In the genomic region with DNA sequence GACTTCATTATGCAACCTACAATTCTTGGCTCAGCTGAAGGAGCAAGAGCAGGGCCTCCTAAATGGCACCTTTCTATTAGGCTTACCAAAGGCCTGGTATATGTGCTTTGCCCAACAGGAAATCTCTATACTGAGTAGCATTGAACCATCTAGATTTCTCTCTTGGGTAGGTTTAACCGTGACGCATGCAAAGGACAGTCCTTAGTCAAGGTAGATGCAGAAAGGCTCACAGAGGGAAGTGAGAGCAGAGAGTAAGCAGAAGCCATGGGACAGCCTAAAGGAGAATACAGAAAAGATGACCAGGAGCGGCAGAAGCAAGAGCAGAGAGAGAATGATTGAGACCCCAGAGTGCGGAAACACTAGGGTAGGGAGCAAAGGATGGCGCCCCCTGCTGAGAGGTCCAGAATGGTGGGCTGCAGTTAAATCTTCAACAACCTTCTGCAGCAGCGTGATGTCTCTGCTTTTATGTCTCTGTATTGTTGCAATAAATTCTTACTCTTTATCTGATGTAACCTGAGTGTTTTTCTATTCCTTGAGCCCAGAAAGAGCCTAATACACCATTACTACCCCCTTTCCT, we compare ENCODE assay signal across 10 cellular contexts. TPM values are rescaled to one million over a fixed set of nuclear protein-coding genes. Genes with fewer than 3 reads are reported as not detected.
A peak's percentile ranks its signal among the peaks of the same experiment; 100 is the strongest.
DNase-seq lines count a peak whose midpoint lies in the region; ATAC-seq, FAIRE-seq and TF ChIP-seq lines count a peak whose summit lies in the region.
"Had no signal": no experiment of that assay in that cellular context is flagged by ENCODE, and none has a peak within 500 bp of the region (broad histone marks: within the 10 kb centered on the region; RNA-seq: fewer than 3 reads in every experiment).

No MANE protein-coding gene starts in this region.

- H3K9me3 Mint-ChIP-seq in stimulated activated naive CD8-positive, alpha-beta T cell treated with anti-CD3 and anti-CD28 coated beads, Interleukin-15, amount 100 ng/mL, for 72 hours: no peaks in the 10 kb centered on the region

- H3K4me1 ChIP-seq in endothelial cell of umbilical vein (ENCODE audit: control insufficient read depth, extremely low read depth, insufficient read depth, low read length): peaks cover 6% of the 10 kb centered on the region
- peaks cover 6% of the 10 kb centered on the region for H3K4me1 ChIP-seq in upper lobe of right lung

- H3K27ac ChIP-seq in endothelial cell of umbilical vein (ENCODE audit: insufficient read depth, low read depth, low read length): no peak overlapping the region
- no peak overlapping the region for H3K27ac ChIP-seq in upper lobe of right lung

- ATAC-seq in stimulated activated naive CD8-positive, alpha-beta T cell treated with anti-CD3 and anti-CD28 coated beads, Interleukin-15, Interleukin-2, amounts not matched to agents 100 U/mL and 50 U/mL, for 24 hours: no peak
- ATAC-seq in stimulated activated naive CD8-positive, alpha-beta T cell treated with anti-CD3 and anti-CD28 coated beads, Interleukin-15, amount 100 ng/mL, for 72 hours: no peak
- ATAC-seq in upper lobe of right lung: no peak

- peak; percentile 33 for DNase-seq in stimulated activated naive CD8-positive, alpha-beta T cell treated with anti-CD3 and anti-CD28 coated beads, Interleukin-15, Interleukin-2, amounts not matched to agents 100 U/mL and 50 U/mL, for 24 hours
- DNase-seq in stimulated activated naive CD8-positive, alpha-beta T cell treated with anti-CD3 and anti-CD28 coated beads, Interleukin-15, amount 100 ng/mL, for 72 hours: no peak
- DNase-seq in NAMALWA (ENCODE audit: low spot score): peak; percentile 18
- no peak for DNase-seq in endothelial cell of umbilical vein (ENCODE audit: low read depth, low spot score)
- no peak for DNase-seq in upper lobe of right lung
- DNase-seq in activated CD4-positive, alpha-beta T cell treated with anti-CD3 and anti-CD28 coated beads for 4 hours: no peak
- DNase-seq in stimulated activated CD4-positive, alpha-beta T cell treated with anti-CD3 and anti-CD28 coated beads, Interleukin-15, amount 100 ng/mL, for 24 hours: no peak
- no peak for DNase-seq in GM20000 (ENCODE audit: low spot score)
- DNase-seq: NCI-H1048, NCI-H748 treated with DMSO at 0.1 percent for 48 hours had no signal

- peaks cover 8 to 9% of the 10 kb centered on the region in 2 experiments for H3K27me3 ChIP-seq in endothelial cell of umbilical vein (ENCODE audit: control insufficient read depth in 2 of 2, insufficient read depth in 2 of 2, low read length in 2 of 2)
- no peaks in the 10 kb centered on the region for H3K27me3 ChIP-seq in upper lobe of right lung

- H3K4me2 ChIP-seq in endothelial cell of umbilical vein (ENCODE audit: insufficient read depth, low read length): no peak overlapping the region

- H3K27me3 Mint-ChIP-seq in stimulated activated naive CD8-positive, alpha-beta T cell treated with anti-CD3 and anti-CD28 coated beads, Interleukin-15, amount 100 ng/mL, for 72 hours: peaks cover 14% of the 10 kb centered on the region

- dilution Hi-C loops in endothelial cell of umbilical vein (cut with MboI; ENCODE audit: extremely low pct_ligation_motif_present, low sequenced_read_pairs): no loop called here

- H3K9me3 ChIP-seq in endothelial cell of umbilical vein (replicated peaks; ENCODE audit: control insufficient read depth, insufficient read depth, low read length) (no peaks in the 10 kb centered on the region), upper lobe of right lung (no peaks in the 10 kb centered on the region)

- no peak overlapping the region for H3K4me3 ChIP-seq in endothelial cell of umbilical vein (replicated peaks in 1 of 3; ENCODE audit: insufficient read depth in 1 of 3, low read depth in 1 of 3, low read length in 3 of 3)
- H3K4me3 ChIP-seq in upper lobe of right lung: no peak overlapping the region

- peaks cover 17% of the 10 kb centered on the region for H3K4me1 Mint-ChIP-seq in stimulated activated naive CD8-positive, alpha-beta T cell treated with anti-CD3 and anti-CD28 coated beads, Interleukin-15, amount 100 ng/mL, for 72 hours

- H4K20me1 ChIP-seq in endothelial cell of umbilical vein (replicated peaks; ENCODE audit: control insufficient read depth, extremely low read depth, insufficient read depth, low read length): no peaks in the 10 kb centered on the region

- TF ChIP-seq CTCF in endothelial cell of umbilical vein (IDR thresholded peaks at IDR 0.05; ENCODE audit: extremely low read depth in 1 of 2, insufficient read depth in 1 of 2, low read depth in 1 of 2, low read length in 2 of 2) (peak; percentile 17 to 45), upper lobe of right lung (IDR thresholded peaks at IDR 0.05) (peak; percentile 35), GM20000 (IDR thresholded peaks at IDR 0.05; ENCODE audit: extremely low read depth, missing control alignments) (no peak)

- intact Hi-C loops in endothelial cell of umbilical vein (cut with micrococcal nuclease) (no loop called here), upper lobe of right lung (cut with DNase I) (no loop called here)

- H3K4me3 Mint-ChIP-seq in stimulated activated naive CD8-positive, alpha-beta T cell treated with anti-CD3 and anti-CD28 coated beads, Interleukin-15, amount 100 ng/mL, for 72 hours: no peak overlapping the region

- no peak overlapping the region for H3K27ac Mint-ChIP-seq in stimulated activated naive CD8-positive, alpha-beta T cell treated with anti-CD3 and anti-CD28 coated beads, Interleukin-15, amount 100 ng/mL, for 72 hours

- CTCF ChIA-PET in endothelial cell of umbilical vein (lab: Charles Lee): interaction anchor here (1.1 to 2.7 kb wide), 2 partner anchors 29 to 42 kb away, joined by 3 to 18 read pairs; no protein-coding TSS in a partner anchor

- no peak overlapping the region for H2AFZ ChIP-seq in endothelial cell of umbilical vein (ENCODE audit: low read depth, low read length)

- no peaks in the 10 kb centered on the region for H3K36me3 ChIP-seq in endothelial cell of umbilical vein (ENCODE audit: control insufficient read depth in 2 of 2, extremely low read depth in 1 of 2, insufficient read depth in 2 of 2, low read length in 2 of 2)
- no peaks in the 10 kb centered on the region for H3K36me3 ChIP-seq in upper lobe of right lung

- BruUV-seq in endothelial cell of umbilical vein (replicated peaks; lab: Mats Ljungman, UMichigan): no TSS peak

- no peak for TF ChIP-seq POLR2A in endothelial cell of umbilical vein (IDR thresholded peaks at IDR 0.05; ENCODE audit: low read depth, low read length)

- H3K9ac ChIP-seq in endothelial cell of umbilical vein (replicated peaks; ENCODE audit: extremely low read depth, insufficient read depth, low read length): no peak overlapping the region

- H3K79me2 ChIP-seq in endothelial cell of umbilical vein (ENCODE audit: control insufficient read depth, insufficient read depth, low read length): no peaks in the 10 kb centered on the region

- POLR2A ChIA-PET in endothelial cell of umbilical vein (lab: Charles Lee): no interaction called here

- no peak for FAIRE-seq in endothelial cell of umbilical vein (lab: Jason Lieb, UNC)

- no peaks in the 10 kb centered on the region for H3K9me1 ChIP-seq in endothelial cell of umbilical vein (replicated peaks; ENCODE audit: control insufficient read depth, extremely low read depth, insufficient read depth, low read length)

TF ChIP-seq in endothelial cell of umbilical vein, 7 proteins besides CTCF, POLR2A, EP300 and RAD21 (continues in another document):
- TF ChIP-seq JUN (IDR thresholded peaks at IDR 0.05; ENCODE audit: borderline replicate concordance, insufficient read depth, insufficient read length, low read depth): no peak
- TF ChIP-seq POLR2AphosphoS5 (IDR thresholded peaks at IDR 0.05; ENCODE audit: insufficient read depth, low read depth, low read length): no peak
- no peak for TF ChIP-seq EZH2 (IDR thresholded peaks at IDR 0.05; ENCODE audit: borderline replicate concordance, low read depth, low read length, severe bottlenecking)
- no peak for TF ChIP-seq FOS (IDR thresholded peaks at IDR 0.05; ENCODE audit: borderline replicate concordance, insufficient read depth, low read length)
- TF ChIP-seq, protein P1, sequence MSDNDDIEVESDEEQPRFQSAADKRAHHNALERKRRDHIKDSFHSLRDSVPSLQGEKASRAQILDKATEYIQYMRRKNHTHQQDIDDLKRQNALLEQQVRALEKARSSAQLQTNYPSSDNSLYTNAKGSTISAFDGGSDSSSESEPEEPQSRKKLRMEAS (IDR thresholded peaks at IDR 0.05; ENCODE audit: insufficient read depth, insufficient read length): no peak
- no peak for TF ChIP-seq MYC (IDR thresholded peaks at IDR 0.05; ENCODE audit: low read depth, low read length)

RNA-seq across cellular contexts. Expression of gene OSBPL1A, which starts 4.7 kb away (rescaled TPM):
- 12.7 and 16.5 TPM in 2 replicates for total RNA-seq in endothelial cell of umbilical vein
- polyA plus RNA-seq in endothelial cell of umbilical vein: 6.1 and 6.4 TPM in 2 replicates
- 8.6 and 9.8 TPM in 2 replicates for polyA plus RNA-seq in endothelial cell of umbilical vein (2011; cell fraction: cytosol; rRNA removed)
- polyA plus RNA-seq in endothelial cell of umbilical vein (2011; cell fraction: nucleus; rRNA removed): 10.0 and 14.6 TPM in 2 replicates
- 14.4 and 16.6 TPM in 2 replicates for polyA plus RNA-seq in endothelial cell of umbilical vein (2012)
- polyA minus RNA-seq in endothelial cell of umbilical vein: 14.9 and 18.5 TPM in 2 replicates
- polyA minus RNA-seq in endothelial cell of umbilical vein (2011; cell fraction: cytosol; rRNA and poly(A)+ RNA removed): 12.7 TPM
- polyA minus RNA-seq in endothelial cell of umbilical vein (2011; cell fraction: nucleus; rRNA and poly(A)+ RNA removed): 10.4 and 11.8 TPM in 2 replicates
- 42.0 TPM for total RNA-seq in upper lobe of right lung

RNA-seq across cellular contexts. Expression of gene IMPACT, which starts 24.2 kb away (rescaled TPM):
- total RNA-seq in endothelial cell of umbilical vein: 28.4 and 28.6 TPM in 2 replicates
- 12.5 and 15.4 TPM in 2 replicates for polyA plus RNA-seq in endothelial cell of umbilical vein
- 11.7 and 12.6 TPM in 2 replicates for polyA plus RNA-seq in endothelial cell of umbilical vein (2011; cell fraction: cytosol; rRNA removed)
- polyA plus RNA-seq in endothelial cell of umbilical vein (2011; cell fraction: nucleus; rRNA removed): 10.9 and 16.1 TPM in 2 replicates
- polyA plus RNA-seq in endothelial cell of umbilical vein (2012): 25.1 and 36.5 TPM in 2 replicates
- 13.9 and 15.2 TPM in 2 replicates for polyA minus RNA-seq in endothelial cell of umbilical vein
- 5.5 TPM for polyA minus RNA-seq in endothelial cell of umbilical vein (2011; cell fraction: cytosol; rRNA and poly(A)+ RNA removed)
- polyA minus RNA-seq in endothelial cell of umbilical vein (2011; cell fraction: nucleus; rRNA and poly(A)+ RNA removed): 6.2 and 8.5 TPM in 2 replicates
- 31.2 TPM for total RNA-seq in upper lobe of right lung

RNA-seq across cellular contexts. Expression of gene HRH4, which starts 58.1 kb away (rescaled TPM):
- not detected in 2 replicates for total RNA-seq in endothelial cell of umbilical vein
- 0.03 TPM in 2 replicates for polyA plus RNA-seq in endothelial cell of umbilical vein
- polyA plus RNA-seq in endothelial cell of umbilical vein (2011; cell fraction: cytosol; rRNA removed): not detected in 2 replicates
- 0.06 and 0.07 TPM in 2 replicates for polyA plus RNA-seq in endothelial cell of umbilical vein (2011; cell fraction: nucleus; rRNA removed)
- polyA plus RNA-seq in endothelial cell of umbilical vein (2012): not detected in 2 replicates
- 0.06 TPM in 1 of 2 replicates, not detected in the other for polyA minus RNA-seq in endothelial cell of umbilical vein
- polyA minus RNA-seq in endothelial cell of umbilical vein (2011; cell fraction: cytosol; rRNA and poly(A)+ RNA removed): not detected
- polyA minus RNA-seq in endothelial cell of umbilical vein (2011; cell fraction: nucleus; rRNA and poly(A)+ RNA removed): 0.10 TPM in 1 of 2 replicates, not detected in the other
- total RNA-seq in upper lobe of right lung: 1.7 TPM

Comparison
In these comparisons a context has a peak if more than half of its experiments do, and no peak if none do; other contexts are left out.
1. DNase-seq: peak in stimulated activated naive CD8-positive, alpha-beta T cell treated with anti-CD3 and anti-CD28 coated beads, Interleukin-15, Interleukin-2, amounts not matched to agents 100 U/mL and 50 U/mL, for 24 hours (single experiment) and NAMALWA (single experiment); none in stimulated activated naive CD8-positive, alpha-beta T cell treated with anti-CD3 and anti-CD28 coated beads, Interleukin-15, amount 100 ng/mL, for 72 hours (0 of 2), endothelial cell of umbilical vein (single experiment), upper lobe of right lung (single experiment), activated CD4-positive, alpha-beta T cell treated with anti-CD3 and anti-CD28 coated beads for 4 hours (0 of 2), stimulated activated CD4-positive, alpha-beta T cell treated with anti-CD3 and anti-CD28 coated beads, Interleukin-15, amount 100 ng/mL, for 24 hours (single experiment) and GM20000 (single experiment).